ENCODE assay signal across 1 cellular context in genomic region chr6:43828711-43829110, GRCh38.
TF ChIP-seq lines count a peak whose summit lies in the region.

No MANE protein-coding gene starts in this region.

TF ChIP-seq in HepG2, 621 proteins besides CTCF, POLR2A, EP300 and RAD21 (continued from another document):
- TF ChIP-seq MBD4 (IDR thresholded peaks at IDR 0.05; ENCODE audit: borderline replicate concordance, low read length) (no peak), ZNF703 (CRISPR knock-in tag; IDR thresholded peaks at IDR 0.05; ENCODE audit: borderline replicate concordance) (no peak), HNRNPH1 (optimal IDR thresholded peaks at IDR 0.05; ENCODE audit: low read depth, low read length) (no peak), TOPORS (CRISPR knock-in tag; IDR thresholded peaks at IDR 0.05) (no peak), NFYB (CRISPR knock-in tag; IDR thresholded peaks at IDR 0.05) (peak; percentile 61), RFX3 (CRISPR knock-in tag; IDR thresholded peaks at IDR 0.05) (no peak), NFYC (CRISPR knock-in tag; IDR thresholded peaks at IDR 0.05) (peak; percentile 46)
